In genomic region chr17:29584452-29585079, GRCh38 we compare ENCODE assay signal across 7 cellular contexts. TPM values are rescaled to one million over a fixed set of nuclear protein-coding genes. Genes with fewer than 3 reads are reported as not detected.
A peak's percentile ranks its signal among the peaks of the same experiment; 100 is the strongest.
DNase-seq lines count a peak whose midpoint lies in the region; ATAC-seq and TF ChIP-seq lines count a peak whose summit lies in the region.

No MANE protein-coding gene starts in this region.

- 55% methylated on average over 12 of the region's 12 CpGs for WGBS in HUES64
- 57% methylated on average over 12 of the region's 12 CpGs for WGBS in right cardiac atrium

- H3K27me3 ChIP-seq in HUES64 (ENCODE audit: insufficient read depth, low read length) (0 out of 2 replicates have a peak, but pooled peaks cover 4% of the 10 kb centered on the region), right cardiac atrium (ENCODE audit: control insufficient read depth, insufficient read depth) (no peaks in the 10 kb centered on the region)

- peak overlapping the region; percentile 43; the same call in 1 of the 2 replicates for H3K27ac ChIP-seq in HUES64 (ENCODE audit: low read depth, low read length)
- H3K27ac ChIP-seq in right cardiac atrium (ENCODE audit: low read length): peak overlapping the region; percentile 90
- H3K27ac ChIP-seq in skin epidermis: peak overlapping the region in 19 of 21 experiments; percentile 3 to 75 (median 59)

- in situ Hi-C loops in GM13976 (cut with MboI; ENCODE audit: low sequenced_read_pairs, unreplicated experiment): no loop called here

- DNase-seq in right cardiac atrium (peak; percentile 61 to 84 (median 82)), GM13976 (ENCODE audit: low spot score) (no peak), NCI-H510A (lab: John Stamatoyannopoulos, UW) (no peak)
- DNase-seq in stimulated activated naive CD4-positive, alpha-beta T cell (lab: John Stamatoyannopoulos, UW): no peak

- no peak for ATAC-seq in activated T-helper 17 cell treated with anti-CD3 and anti-CD28 coated beads, Interleukin-2, amount 50 U/mL, for 72 hours (replicated peaks)
- ATAC-seq in right cardiac atrium: peak; percentile 23 to 60

- H3K4me3 ChIP-seq in HUES64 (ENCODE audit: low read length) (0 out of 2 replicates have a peak overlapping the region, but pooled peaks have one; percentile 3), right cardiac atrium (ENCODE audit: low read length) (no peak overlapping the region), skin epidermis (no peak overlapping the region)

- no peak for TF ChIP-seq CTCF in GM13976 (IDR thresholded peaks at IDR 0.05; ENCODE audit: borderline replicate concordance, control extremely low read depth, extremely low read depth, insufficient read depth, missing control alignments)

- H3K4me1 Mint-ChIP-seq in activated T-helper 17 cell treated with anti-CD3 and anti-CD28 coated beads, Interleukin-2, amount 50 U/mL, for 72 hours: peaks cover 25% of the 10 kb centered on the region

- H3K4me3 Mint-ChIP-seq in activated T-helper 17 cell treated with anti-CD3 and anti-CD28 coated beads, Interleukin-2, amount 50 U/mL, for 72 hours: peak overlapping the region; percentile 95

- no peak overlapping the region for H3K9ac ChIP-seq in HUES64 (ENCODE audit: low read depth, low read length)

- H3K4me1 ChIP-seq in HUES64 (ENCODE audit: insufficient read depth, low read length) (peaks cover 32% of the 10 kb centered on the region), right cardiac atrium (ENCODE audit: control insufficient read depth, insufficient read depth, low read length) (peaks cover 18% of the 10 kb centered on the region)

- no peaks in the 10 kb centered on the region for H3K27me3 Mint-ChIP-seq in activated T-helper 17 cell treated with anti-CD3 and anti-CD28 coated beads, Interleukin-2, amount 50 U/mL, for 72 hours

- H3K9me3 Mint-ChIP-seq in activated T-helper 17 cell treated with anti-CD3 and anti-CD28 coated beads, Interleukin-2, amount 50 U/mL, for 72 hours: no peaks in the 10 kb centered on the region

- H3K36me3 Mint-ChIP-seq in activated T-helper 17 cell treated with anti-CD3 and anti-CD28 coated beads, Interleukin-2, amount 50 U/mL, for 72 hours (ENCODE audit: low read depth): peaks cover 35% of the 10 kb centered on the region

- no peaks in the 10 kb centered on the region for H3K9me3 ChIP-seq in HUES64 (ENCODE audit: insufficient read depth, low read depth, low read length)
- H3K9me3 ChIP-seq in right cardiac atrium (ENCODE audit: control insufficient read depth, low read length): no peaks in the 10 kb centered on the region

- H3K36me3 ChIP-seq in HUES64 (ENCODE audit: insufficient read depth, low read length): peaks cover 15% of the 10 kb centered on the region; the same call in 1 of the 2 replicates

- peak overlapping the region; percentile 65 for H3K27ac Mint-ChIP-seq in activated T-helper 17 cell treated with anti-CD3 and anti-CD28 coated beads, Interleukin-2, amount 50 U/mL, for 72 hours

- intact Hi-C loops in right cardiac atrium (cut with DNase I): no loop called here

RNA-seq across cellular contexts. Expression of gene GIT1, which starts 4.9 kb away (rescaled TPM):
- 32.9 TPM for polyA plus RNA-seq in HUES64 (2013, experiment 1 of 2)
- 36.4 TPM for polyA plus RNA-seq in HUES64 (2013, experiment 2 of 2)
- 10 to 100 TPM; 52.4 to 65.7 TPM for total RNA-seq in activated T-helper 17 cell treated with anti-CD3 and anti-CD28 coated beads, Interleukin-2, amount 50 U/mL, for 72 hours
- 10 to 100 TPM; 31.4 to 37.8 (median 34.8) TPM for total RNA-seq in right cardiac atrium
- polyA plus RNA-seq in right cardiac atrium: 25.5 TPM

RNA-seq across cellular contexts. Expression of gene ANKRD13B, which starts 8.4 kb away (rescaled TPM):
- polyA plus RNA-seq in HUES64 (2013, experiment 1 of 2): 12.1 TPM
- polyA plus RNA-seq in HUES64 (2013, experiment 2 of 2): 12.9 TPM
- total RNA-seq in activated T-helper 17 cell treated with anti-CD3 and anti-CD28 coated beads, Interleukin-2, amount 50 U/mL, for 72 hours: 10 to 100 TPM; 10.4 to 27.7 TPM
- 10 to 100 TPM in 1 of 4 donors, 1 to 10 TPM in 3; 5.4 to 11.0 (median 7.4) TPM for total RNA-seq in right cardiac atrium
- 5.0 TPM for polyA plus RNA-seq in right cardiac atrium

RNA-seq across cellular contexts. Expression of gene TP53I13, which starts 16.1 kb away (rescaled TPM):
- polyA plus RNA-seq in HUES64 (2013, experiment 1 of 2): 12.2 TPM
- polyA plus RNA-seq in HUES64 (2013, experiment 2 of 2): 17.8 TPM
- 10 to 100 TPM; 45.7 to 58.1 TPM for total RNA-seq in activated T-helper 17 cell treated with anti-CD3 and anti-CD28 coated beads, Interleukin-2, amount 50 U/mL, for 72 hours
- 10 to 100 TPM; 30.6 to 45.3 (median 38.3) TPM for total RNA-seq in right cardiac atrium
- polyA plus RNA-seq in right cardiac atrium: 53.0 TPM

RNA-seq across cellular contexts. Expression of gene ABHD15, which starts 17.7 kb away (rescaled TPM):
- polyA plus RNA-seq in HUES64 (2013, experiment 1 of 2): 0.40 TPM
- polyA plus RNA-seq in HUES64 (2013, experiment 2 of 2): 0.63 TPM
- total RNA-seq in activated T-helper 17 cell treated with anti-CD3 and anti-CD28 coated beads, Interleukin-2, amount 50 U/mL, for 72 hours: 10 to 100 TPM; 10.1 to 15.1 TPM
- total RNA-seq in right cardiac atrium: 1 to 10 TPM; 6.6 to 7.5 (median 7.3) TPM
- polyA plus RNA-seq in right cardiac atrium: 5.2 TPM

RNA-seq across cellular contexts. Expression of gene CORO6, which starts 38.1 kb away (rescaled TPM):
- 1.1 TPM for polyA plus RNA-seq in HUES64 (2013, experiment 1 of 2)
- 2.1 TPM for polyA plus RNA-seq in HUES64 (2013, experiment 2 of 2)
- 10 to 100 TPM in 1 of 2 donors, 1 to 10 TPM in 1; 2.5 to 12.0 TPM for total RNA-seq in activated T-helper 17 cell treated with anti-CD3 and anti-CD28 coated beads, Interleukin-2, amount 50 U/mL, for 72 hours
- 100 to 1,000 TPM in 3 of 4 donors, 10 to 100 TPM in 1; 93.5 to 148 (median 113) TPM for total RNA-seq in right cardiac atrium
- polyA plus RNA-seq in right cardiac atrium: 98.5 TPM

Comparison
In these comparisons a context has a peak if more than half of its experiments do, and no peak if none do; other contexts are left out.
1. DNase-seq: peak in right cardiac atrium (3 of 3); none in GM13976 (single experiment), stimulated activated naive CD4-positive, alpha-beta T cell (0 of 6) and NCI-H510A (single experiment).
2. Peak in every context shown above with its lines, with median percentiles within 50 percentile points of each other: H3K27ac ChIP-seq.